Comparison of ENCODE assay signal across 23 cellular contexts in genomic region chr19:52148256-52148655, GRCh38. TPM values are rescaled to one million over a fixed set of nuclear protein-coding genes. Genes with fewer than 3 reads are reported as not detected.
DNase-seq lines count a peak whose midpoint lies in the region; ATAC-seq, FAIRE-seq and TF ChIP-seq lines count a peak whose summit lies in the region.
"Had no signal": no experiment of that assay in that cellular context is flagged by ENCODE, and none has a peak within 500 bp of the region (broad histone marks: within the 10 kb centered on the region; RNA-seq: fewer than 3 reads in every experiment).

No MANE protein-coding gene starts in this region.

- POLR2A ChIA-PET in WTC11 (lab: Charles Lee) = no interaction called here

- no peak overlapping the region for H3K4me3 ChIP-seq in kidney (ENCODE audit: low read length in 2 of 2)
- H3K4me3 ChIP-seq in lower leg skin (ENCODE audit: low read depth, poor library complexity, severe bottlenecking) = no peak overlapping the region
- no peak overlapping the region for H3K4me3 ChIP-seq in pancreas
- H3K4me3 ChIP-seq: A549 had no signal

- H3K9ac ChIP-seq in kidney (ENCODE audit: low read length in 2 of 2) = no peak overlapping the region
- H3K9ac ChIP-seq: BLaER1 treated with 17β-estradiol and CSF1 and Interleukin-3, amounts not matched to agents 10 nM and 100 nM had no signal

- peak; percentile 19 for FAIRE-seq in A204.1 (lab: Jason Lieb, UNC)
- peak; percentile 8 for FAIRE-seq in kidney (lab: Jason Lieb, UNC)
- FAIRE-seq in pancreas (lab: Jason Lieb, UNC) = no peak
- FAIRE-seq: A549, D721Med, G401.6, GM12891 had no signal

- H3K9me3 ChIP-seq in kidney (ENCODE audit: control insufficient read depth in 1 of 2, low read length in 2 of 2) (peaks cover 0 to 2% of the 10 kb centered on the region in 2 donors), pancreas (no peaks in the 10 kb centered on the region)

- H3K36me3 Mint-ChIP-seq in WTC11 = peaks cover 55% of the 10 kb centered on the region

- H3K36me3 ChIP-seq in kidney (ENCODE audit: control insufficient read depth in 1 of 2, insufficient read depth in 2 of 2, low read length in 2 of 2) (no peaks in the 10 kb centered on the region), pancreas (no peaks in the 10 kb centered on the region)

- TF ChIP-seq CTCF in kidney (IDR thresholded peaks at IDR 0.05; ENCODE audit: borderline replicate concordance, extremely low read depth, insufficient read depth) (no peak), lower leg skin (IDR thresholded peaks at IDR 0.05) (no peak), WTC11 (IDR thresholded peaks at IDR 0.05) (no peak), pancreas (IDR thresholded peaks at IDR 0.05) (no peak)

- H3K4me1 ChIP-seq in kidney (ENCODE audit: control insufficient read depth in 1 of 2, insufficient read depth in 1 of 2, low read depth in 1 of 2, low read length in 2 of 2) (no peaks in the 10 kb centered on the region), pancreas (no peaks in the 10 kb centered on the region)
- H3K4me1 ChIP-seq: A549; BLaER1 treated with 17β-estradiol and CSF1 and Interleukin-3, amounts not matched to agents 10 nM and 100 nM; Caco-2 had no signal

- H3K27me3 Mint-ChIP-seq in WTC11 (ENCODE audit: low read depth) = peaks cover 9% of the 10 kb centered on the region; the same call in 1 of the 2 replicates
- H3K27me3 Mint-ChIP-seq: B cell; CD4-positive, alpha-beta T cell had no signal

- no peak overlapping the region for H3K4me3 Mint-ChIP-seq in WTC11
- H3K4me3 Mint-ChIP-seq: B cell; CD4-positive, alpha-beta T cell; CD8-positive, alpha-beta T cell had no signal

- H3K27ac ChIP-seq in kidney (ENCODE audit: low read depth in 2 of 2, low read length in 2 of 2) (no peak overlapping the region), pancreas (no peak overlapping the region)
- H3K27ac ChIP-seq: A549; BLaER1 treated with 17β-estradiol and CSF1 and Interleukin-3, amounts not matched to agents 10 nM and 100 nM; C4-2B had no signal

- H3K4me1 Mint-ChIP-seq in WTC11 = no peaks in the 10 kb centered on the region

- intact Hi-C loops in kidney (cut with DNase I) = no loop called here
- intact Hi-C loops in lower leg skin (cut with DNase I; ENCODE audit: low total_unique reads) = no loop called here
- intact Hi-C loops in pancreas (cut with DNase I) = no loop called here

- TF ChIP-seq POLR2A in lower leg skin (IDR thresholded peaks at IDR 0.05) = no peak

- peak; percentile 11 for DNase-seq in M059J (ENCODE audit: low read depth)
- DNase-seq in dermis blood vessel endothelial cell = peak; percentile 56
- no peak for DNase-seq in kidney
- no peak for DNase-seq in lower leg skin (ENCODE audit: low spot score in 2 of 2)
- DNase-seq in WTC11 (ENCODE audit: low spot score) = no peak
- no peak for DNase-seq in pancreas
- DNase-seq: 8988T; AML-193; Caco-2; Calu3; CD4-positive, alpha-beta T cell; CD8-positive, alpha-beta T cell; DMS79 treated with DMSO at 0.1 percent for 48 hours; GF-D8 had no signal

- no peaks in the 10 kb centered on the region for H3K27me3 ChIP-seq in pancreas
- H3K27me3 ChIP-seq: BLaER1 treated with 17β-estradiol and CSF1 and Interleukin-3, amounts not matched to agents 10 nM and 100 nM had no signal

- H3K27ac Mint-ChIP-seq in WTC11 = no peak overlapping the region
- H3K27ac Mint-ChIP-seq: B cell; CD4-positive, alpha-beta T cell; CD8-positive, alpha-beta T cell had no signal

- ATAC-seq in WTC11 = no peak
- ATAC-seq in GM19467 (IDR thresholded peaks at IDR 0.05; ENCODE audit: unreplicated experiment) = no peak
- no peak for ATAC-seq in pancreas
- ATAC-seq: A549; CD8-positive, alpha-beta T cell had no signal

- H3K9me3 Mint-ChIP-seq in WTC11 = peaks cover 63% of the 10 kb centered on the region

- CTCF ChIA-PET in WTC11 (lab: Charles Lee) = no interaction called here

TF ChIP-seq in WTC11, 78 proteins besides CTCF, POLR2A, EP300 and RAD21 (continues in another document):
- TF ChIP-seq ESRRA (CRISPR knock-in tag; IDR thresholded peaks at IDR 0.05; ENCODE audit: borderline replicate concordance) = no peak
- no peak for TF ChIP-seq NFE2L1 (CRISPR knock-in tag; IDR thresholded peaks at IDR 0.05)
- TF ChIP-seq FOXP1 (CRISPR knock-in tag; IDR thresholded peaks at IDR 0.05; ENCODE audit: borderline replicate concordance) = no peak
- no peak for TF ChIP-seq AR (CRISPR knock-in tag; IDR thresholded peaks at IDR 0.05)
- TF ChIP-seq ATF2 (CRISPR knock-in tag; IDR thresholded peaks at IDR 0.05; ENCODE audit: borderline replicate concordance, low read depth) = no peak
- TF ChIP-seq GABPB1 (CRISPR knock-in tag; IDR thresholded peaks at IDR 0.05) = no peak
- no peak for TF ChIP-seq FOXK1 (CRISPR knock-in tag; IDR thresholded peaks at IDR 0.05)
- no peak for TF ChIP-seq CREM (CRISPR knock-in tag; IDR thresholded peaks at IDR 0.05)
- TF ChIP-seq CBFB (CRISPR knock-in tag; IDR thresholded peaks at IDR 0.05; ENCODE audit: low read depth) = no peak

RNA-seq across cellular contexts. Expression of gene ZNF616, which starts 8.5 kb away (rescaled TPM):
- 8.0 and 8.9 TPM in 2 replicates for total RNA-seq in M059J (2014; rRNA removed; shearing (Covaris generic))
- 8.5 and 9.2 TPM in 2 replicates for total RNA-seq in dermis blood vessel endothelial cell
- 12.8 TPM for total RNA-seq in kidney
- 3.2 TPM for polyA plus RNA-seq in kidney (ENCODE audit: insufficient read depth, low read depth, low replicate concordance)
- total RNA-seq in lower leg skin = 10 to 100 TPM in 2 of 4 donors, 1 to 10 TPM in 2; 7.8 to 12.6 (median 9.8) TPM
- 27.2 to 34.6 TPM (median 28.8 TPM) in 3 replicates for total RNA-seq in WTC11 (2021)
- total RNA-seq in pancreas = 1 to 10 TPM; 3.9 to 9.1 (median 5.5) TPM
- 1 to 10 TPM; 2.4 TPM for polyA plus RNA-seq in pancreas

RNA-seq across cellular contexts. Expression of gene ZNF836, which starts 23.2 kb away (rescaled TPM):
- 12.0 and 12.8 TPM in 2 replicates for total RNA-seq in M059J (2014; rRNA removed; shearing (Covaris generic))
- total RNA-seq in dermis blood vessel endothelial cell = 10.2 and 10.7 TPM in 2 replicates
- total RNA-seq in kidney = 21.9 TPM
- 7.1 TPM for polyA plus RNA-seq in kidney (ENCODE audit: insufficient read depth, low read depth, low replicate concordance)
- total RNA-seq in lower leg skin = 10 to 100 TPM; 15.3 to 35.3 (median 24.7) TPM
- total RNA-seq in WTC11 (2021) = 20.3 to 28.8 TPM (median 22.8 TPM) in 3 replicates
- 1 to 10 TPM; 4.4 to 9.2 (median 7.3) TPM for total RNA-seq in pancreas
- 1 to 10 TPM; 2.0 to 2.8 TPM for polyA plus RNA-seq in pancreas

RNA-seq across cellular contexts. Expression of gene PPP2R1A, which starts 41.6 kb away (rescaled TPM):
- total RNA-seq in M059J (2014; rRNA removed; shearing (Covaris generic)) = 152 and 204 TPM in 2 replicates
- 154 and 363 TPM in 2 replicates for total RNA-seq in dermis blood vessel endothelial cell
- total RNA-seq in kidney = 314 TPM
- 346 TPM for polyA plus RNA-seq in kidney (ENCODE audit: insufficient read depth, low read depth, low replicate concordance)
- total RNA-seq in lower leg skin = 100 to 1,000 TPM; 200 to 226 (median 224) TPM
- 505 to 507 TPM (median 506 TPM) in 3 replicates for total RNA-seq in WTC11 (2021)
- 100 to 1,000 TPM in 3 of 6 donors, 10 to 100 TPM in 3; 70.9 to 119 (median 99.1) TPM for total RNA-seq in pancreas
- 100 to 1,000 TPM in 1 of 2 donors, 10 to 100 TPM in 1; 89.1 to 108 TPM for polyA plus RNA-seq in pancreas

RNA-seq across cellular contexts. Expression of gene ZNF841, which starts 52.7 kb away (rescaled TPM):
- 18.4 and 33.3 TPM in 2 replicates for total RNA-seq in M059J (2014; rRNA removed; shearing (Covaris generic))
- total RNA-seq in dermis blood vessel endothelial cell (13.5 and 22.5 TPM in 2 replicates), kidney (28.5 TPM), lower leg skin (10 to 100 TPM; 15.0 to 34.1 (median 19.3) TPM), WTC11 (2021) (17.5 to 27.9 TPM (median 21.8 TPM) in 3 replicates), pancreas (10 to 100 TPM in 5 of 6 donors, 1 to 10 TPM in 1; 7.6 to 20.2 (median 11.7) TPM)
- polyA plus RNA-seq in kidney (ENCODE audit: insufficient read depth, low read depth, low replicate concordance) (2.8 TPM), pancreas (10 to 100 TPM; 15.3 to 18.3 TPM)

Comparison
In these comparisons a context has a peak if more than half of its experiments do, and no peak if none do; other contexts are left out.
1. DNase-seq: peak in M059J (single experiment) and dermis blood vessel endothelial cell (single experiment); none in kidney (single experiment), lower leg skin (0 of 2), WTC11 (single experiment) and pancreas (0 of 6).